ENCODE assay signal across 1 cellular context in the genomic region with DNA sequence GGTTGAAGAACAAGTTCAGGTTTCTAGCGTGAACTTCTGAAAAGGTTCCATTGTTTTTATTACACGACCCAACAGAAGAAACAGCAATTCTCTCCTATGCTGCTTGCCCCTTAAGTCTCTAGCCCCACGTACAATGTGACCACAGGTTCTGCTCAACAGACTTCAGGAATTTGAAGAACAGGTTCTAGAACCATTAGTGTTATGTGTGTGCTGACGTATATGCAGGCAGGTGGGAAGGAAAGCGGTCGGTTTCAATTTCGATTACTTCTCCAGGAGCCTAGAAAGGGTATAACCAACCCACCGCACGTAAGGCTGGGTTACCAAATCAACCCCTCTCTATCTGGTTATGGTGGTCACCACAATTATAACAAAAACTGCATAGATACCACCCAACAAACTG.
TF ChIP-seq lines count a peak whose summit lies in the region.

No MANE protein-coding gene starts in this region.

TF ChIP-seq in WTC11, 78 proteins besides CTCF, POLR2A, EP300 and RAD21 (continued from another document):
- TF ChIP-seq, protein P1, sequence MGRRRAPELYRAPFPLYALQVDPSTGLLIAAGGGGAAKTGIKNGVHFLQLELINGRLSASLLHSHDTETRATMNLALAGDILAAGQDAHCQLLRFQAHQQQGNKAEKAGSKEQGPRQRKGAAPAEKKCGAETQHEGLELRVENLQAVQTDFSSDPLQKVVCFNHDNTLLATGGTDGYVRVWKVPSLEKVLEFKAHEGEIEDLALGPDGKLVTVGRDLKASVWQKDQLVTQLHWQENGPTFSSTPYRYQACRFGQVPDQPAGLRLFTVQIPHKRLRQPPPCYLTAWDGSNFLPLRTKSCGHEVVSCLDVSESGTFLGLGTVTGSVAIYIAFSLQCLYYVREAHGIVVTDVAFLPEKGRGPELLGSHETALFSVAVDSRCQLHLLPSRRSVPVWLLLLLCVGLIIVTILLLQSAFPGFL (CRISPR knock-in tag; IDR thresholded peaks at IDR 0.05; ENCODE audit: borderline replicate concordance), result no peak
- TF ChIP-seq, protein P2, sequence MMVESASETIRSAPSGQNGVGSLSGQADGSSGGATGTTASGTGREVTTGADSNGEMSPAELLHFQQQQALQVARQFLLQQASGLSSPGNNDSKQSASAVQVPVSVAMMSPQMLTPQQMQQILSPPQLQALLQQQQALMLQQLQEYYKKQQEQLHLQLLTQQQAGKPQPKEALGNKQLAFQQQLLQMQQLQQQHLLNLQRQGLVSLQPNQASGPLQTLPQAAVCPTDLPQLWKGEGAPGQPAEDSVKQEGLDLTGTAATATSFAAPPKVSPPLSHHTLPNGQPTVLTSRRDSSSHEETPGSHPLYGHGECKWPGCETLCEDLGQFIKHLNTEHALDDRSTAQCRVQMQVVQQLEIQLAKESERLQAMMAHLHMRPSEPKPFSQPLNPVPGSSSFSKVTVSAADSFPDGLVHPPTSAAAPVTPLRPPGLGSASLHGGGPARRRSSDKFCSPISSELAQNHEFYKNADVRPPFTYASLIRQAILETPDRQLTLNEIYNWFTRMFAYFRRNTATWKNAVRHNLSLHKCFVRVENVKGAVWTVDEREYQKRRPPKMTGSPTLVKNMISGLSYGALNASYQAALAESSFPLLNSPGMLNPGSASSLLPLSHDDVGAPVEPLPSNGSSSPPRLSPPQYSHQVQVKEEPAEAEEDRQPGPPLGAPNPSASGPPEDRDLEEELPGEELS (CRISPR knock-in tag; IDR thresholded peaks at IDR 0.05), result no peak
- no peak for TF ChIP-seq HMGA2 (CRISPR knock-in tag; IDR thresholded peaks at IDR 0.05)
- TF ChIP-seq ZNF423 (CRISPR knock-in tag; IDR thresholded peaks at IDR 0.05), result no peak
- no peak for TF ChIP-seq CBFB (CRISPR knock-in tag; IDR thresholded peaks at IDR 0.05; ENCODE audit: low read depth)
- no peak for TF ChIP-seq ATF1 (CRISPR knock-in tag; IDR thresholded peaks at IDR 0.05)
- TF ChIP-seq FOXP1 (CRISPR knock-in tag; IDR thresholded peaks at IDR 0.05; ENCODE audit: borderline replicate concordance), result no peak
